In the genomic region with DNA sequence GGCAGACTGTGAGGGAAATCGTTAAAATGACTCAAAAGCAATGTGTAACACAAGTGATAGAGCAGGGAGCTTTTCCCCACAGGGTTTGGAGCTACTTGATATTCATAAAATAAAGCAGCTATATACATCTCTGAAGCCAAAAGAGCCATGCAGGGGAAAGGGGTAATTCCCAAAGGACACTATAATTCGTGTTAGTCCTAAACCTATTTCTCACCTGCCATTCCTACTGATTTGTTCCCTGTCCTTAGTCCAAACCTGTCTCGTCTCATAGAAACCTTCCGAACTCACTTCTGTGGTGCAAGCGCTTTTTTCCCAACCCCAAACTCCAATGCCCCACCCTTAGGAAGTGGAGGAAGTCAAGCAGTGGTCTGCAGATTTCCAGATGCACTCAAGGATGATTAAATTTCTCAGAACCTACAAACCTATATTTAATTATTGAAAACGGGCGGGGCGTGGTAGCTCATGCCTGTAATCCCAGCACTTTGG, we compare ENCODE assay signal across 8 cellular contexts. TPM values are rescaled to one million over a fixed set of nuclear protein-coding genes. Genes with fewer than 3 reads are reported as not detected.
DNase-seq lines count a peak whose midpoint lies in the region; ATAC-seq, FAIRE-seq and TF ChIP-seq lines count a peak whose summit lies in the region.

No MANE protein-coding gene starts in this region.

- FAIRE-seq in RCC 7860 (lab: Jason Lieb, UNC), result no peak
- no peak for FAIRE-seq in endothelial cell of umbilical vein (lab: Jason Lieb, UNC)
- no peak for FAIRE-seq in D721Med (lab: Jason Lieb, UNC)

- H3K79me2 ChIP-seq in endothelial cell of umbilical vein (ENCODE audit: control insufficient read depth, insufficient read depth, low read length), result peaks cover 40% of the 10 kb centered on the region

- CTCF ChIA-PET in endothelial cell of umbilical vein (lab: Charles Lee), result interaction anchor here (1.0 to 1.7 kb wide), 10 partner anchors 13 to 195 kb away, joined by 4 to 33 read pairs (median 6); partner anchors contain the start of genes ASAP3, HTR1D and ZNF436

- dilution Hi-C loops in endothelial cell of umbilical vein (cut with MboI; ENCODE audit: extremely low pct_ligation_motif_present, low sequenced_read_pairs), result no loop called here

- peaks cover 25% of the 10 kb centered on the region for H3K4me1 ChIP-seq in endothelial cell of umbilical vein (ENCODE audit: control insufficient read depth, extremely low read depth, insufficient read depth, low read length)

- peaks cover 35% of the 10 kb centered on the region for H3K4me1 Mint-ChIP-seq in T-helper 1 cell treated with Interleukin-12 subunit alpha and Interleukin-12 subunit beta and Interleukin-4 antibody, amounts not matched to agents 30 μg/mL and 1 μg/mL, for 36 hours (ENCODE audit: low read depth)

- ATAC-seq in omental fat pad (ENCODE audit: low FRiP score) (peak; percentile 5), HG02678 (IDR thresholded peaks at IDR 0.05; ENCODE audit: unreplicated experiment) (no peak)

- H3K36me3 ChIP-seq in endothelial cell of umbilical vein (ENCODE audit: control insufficient read depth in 2 of 2, extremely low read depth in 1 of 2, insufficient read depth in 2 of 2, low read length in 2 of 2), result peaks cover 0 to 2% of the 10 kb centered on the region in 2 experiments

- TF ChIP-seq POLR2A in endothelial cell of umbilical vein (IDR thresholded peaks at IDR 0.05; ENCODE audit: low read depth, low read length), result no peak

- H3K4me3 Mint-ChIP-seq in T-helper 1 cell treated with Interleukin-12 subunit alpha and Interleukin-12 subunit beta and Interleukin-4 antibody, amounts not matched to agents 30 μg/mL and 1 μg/mL, for 36 hours, result peak overlapping the region; percentile 95

- H3K36me3 Mint-ChIP-seq in T-helper 1 cell treated with Interleukin-12 subunit alpha and Interleukin-12 subunit beta and Interleukin-4 antibody, amounts not matched to agents 30 μg/mL and 1 μg/mL, for 36 hours (ENCODE audit: low read depth), result peaks cover 4% of the 10 kb centered on the region

- peak overlapping the region; percentile 1 to 58 (median 57) for H3K4me3 ChIP-seq in endothelial cell of umbilical vein (replicated peaks in 1 of 3; ENCODE audit: insufficient read depth in 1 of 3, low read depth in 1 of 3, low read length in 3 of 3)

- H3K9me3 ChIP-seq in endothelial cell of umbilical vein (replicated peaks; ENCODE audit: control insufficient read depth, insufficient read depth, low read length), result no peaks in the 10 kb centered on the region

- H3K27ac Mint-ChIP-seq in T-helper 1 cell treated with Interleukin-12 subunit alpha and Interleukin-12 subunit beta and Interleukin-4 antibody, amounts not matched to agents 30 μg/mL and 1 μg/mL, for 36 hours, result peak overlapping the region; percentile 96

- DNase-seq in T-helper 1 cell (no peak), RCC 7860 (ENCODE audit: low spot score) (peak; percentile 40), endothelial cell of umbilical vein (ENCODE audit: low read depth, low spot score) (no peak), omental fat pad (ENCODE audit: low spot score) (no peak), foreskin melanocyte (no peak), D721Med (ENCODE audit: insufficient read length, low spot score) (no peak)

- H2AFZ ChIP-seq in endothelial cell of umbilical vein (ENCODE audit: low read depth, low read length), result peak overlapping the region; percentile 81

- no peaks in the 10 kb centered on the region for H3K9me3 Mint-ChIP-seq in T-helper 1 cell treated with Interleukin-12 subunit alpha and Interleukin-12 subunit beta and Interleukin-4 antibody, amounts not matched to agents 30 μg/mL and 1 μg/mL, for 36 hours

- peak overlapping the region; percentile 85 for H3K9ac ChIP-seq in endothelial cell of umbilical vein (replicated peaks; ENCODE audit: extremely low read depth, insufficient read depth, low read length)

- no peaks in the 10 kb centered on the region for H3K9me1 ChIP-seq in endothelial cell of umbilical vein (replicated peaks; ENCODE audit: control insufficient read depth, extremely low read depth, insufficient read depth, low read length)

- H3K27ac ChIP-seq in endothelial cell of umbilical vein (ENCODE audit: insufficient read depth, low read depth, low read length), result peak overlapping the region; percentile 79

- POLR2A ChIA-PET in endothelial cell of umbilical vein (lab: Charles Lee), result interaction anchor here (0.6 to 1.7 kb wide), 8 partner anchors 12 to 214 kb away, joined by 3 to 28 read pairs (median 5); partner anchors contain the start of genes ID3 and ZNF436

- H4K20me1 ChIP-seq in endothelial cell of umbilical vein (replicated peaks; ENCODE audit: control insufficient read depth, extremely low read depth, insufficient read depth, low read length), result peaks cover 12% of the 10 kb centered on the region

- H3K4me2 ChIP-seq in endothelial cell of umbilical vein (ENCODE audit: insufficient read depth, low read length), result peak overlapping the region; percentile 69

- H3K27me3 Mint-ChIP-seq in T-helper 1 cell treated with Interleukin-12 subunit alpha and Interleukin-12 subunit beta and Interleukin-4 antibody, amounts not matched to agents 30 μg/mL and 1 μg/mL, for 36 hours (ENCODE audit: low read depth), result no peaks in the 10 kb centered on the region

- no peak for TF ChIP-seq CTCF in endothelial cell of umbilical vein (IDR thresholded peaks at IDR 0.05; ENCODE audit: extremely low read depth in 1 of 2, insufficient read depth in 1 of 2, low read depth in 1 of 2, low read length in 2 of 2)
- TF ChIP-seq CTCF in omental fat pad (IDR thresholded peaks at IDR 0.05), result no peak
- no peak for TF ChIP-seq CTCF in D721Med (IDR thresholded peaks at IDR 0.05; ENCODE audit: insufficient read depth, missing control alignments)

- no TSS peak for BruUV-seq in endothelial cell of umbilical vein (replicated peaks; lab: Mats Ljungman, UMichigan)

- no peaks in the 10 kb centered on the region for H3K27me3 ChIP-seq in endothelial cell of umbilical vein (ENCODE audit: control insufficient read depth in 2 of 2, insufficient read depth in 2 of 2, low read length in 2 of 2)

- intact Hi-C loops in endothelial cell of umbilical vein (cut with micrococcal nuclease), result loop anchor here (1.0 to 10.0 kb wide), 5 partner anchors 23 to 190 kb away; partner anchors contain the start of genes ASAP3 and E2F2

TF ChIP-seq in endothelial cell of umbilical vein, 7 proteins besides CTCF, POLR2A, EP300 and RAD21:
- TF ChIP-seq JUN (IDR thresholded peaks at IDR 0.05; ENCODE audit: borderline replicate concordance, insufficient read depth, insufficient read length, low read depth) (no peak), GATA2 (IDR thresholded peaks at IDR 0.05; ENCODE audit: insufficient read depth, insufficient read length, low read depth, low read length) (no peak)

RNA-seq across cellular contexts. Expression of gene HNRNPR, which starts 0.9 kb away (rescaled TPM):
- total RNA-seq in endothelial cell of umbilical vein (165 and 171 TPM in 2 replicates), omental fat pad (100 to 1,000 TPM in 1 of 4 donors, 10 to 100 TPM in 3; 70.7 to 101 (median 78.8) TPM)
- polyA plus RNA-seq in endothelial cell of umbilical vein, result 67.6 and 111 TPM in 2 replicates
- 112 and 114 TPM in 2 replicates for polyA plus RNA-seq in endothelial cell of umbilical vein (2011; cell fraction: cytosol; rRNA removed)
- polyA plus RNA-seq in endothelial cell of umbilical vein (2011; cell fraction: nucleus; rRNA removed), result 62.0 and 118 TPM in 2 replicates
- polyA plus RNA-seq in endothelial cell of umbilical vein (2012), result 120 and 179 TPM in 2 replicates
- polyA minus RNA-seq in endothelial cell of umbilical vein, result 137 and 153 TPM in 2 replicates
- polyA minus RNA-seq in endothelial cell of umbilical vein (2011; cell fraction: cytosol; rRNA and poly(A)+ RNA removed), result 92.5 TPM
- 84.0 and 91.4 TPM in 2 replicates for polyA minus RNA-seq in endothelial cell of umbilical vein (2011; cell fraction: nucleus; rRNA and poly(A)+ RNA removed)

RNA-seq across cellular contexts. Expression of gene ZNF436, which starts 24.6 kb away (rescaled TPM):
- total RNA-seq in endothelial cell of umbilical vein, result 12.5 and 14.0 TPM in 2 replicates
- polyA plus RNA-seq in endothelial cell of umbilical vein, result 5.7 and 6.5 TPM in 2 replicates
- 5.6 and 5.7 TPM in 2 replicates for polyA plus RNA-seq in endothelial cell of umbilical vein (2011; cell fraction: cytosol; rRNA removed)
- polyA plus RNA-seq in endothelial cell of umbilical vein (2011; cell fraction: nucleus; rRNA removed), result 14.6 and 20.2 TPM in 2 replicates
- polyA plus RNA-seq in endothelial cell of umbilical vein (2012), result 6.7 and 8.1 TPM in 2 replicates
- 15.5 and 17.6 TPM in 2 replicates for polyA minus RNA-seq in endothelial cell of umbilical vein
- 4.8 TPM for polyA minus RNA-seq in endothelial cell of umbilical vein (2011; cell fraction: cytosol; rRNA and poly(A)+ RNA removed)
- 11.1 and 18.8 TPM in 2 replicates for polyA minus RNA-seq in endothelial cell of umbilical vein (2011; cell fraction: nucleus; rRNA and poly(A)+ RNA removed)
- 10 to 100 TPM; 16.7 to 24.0 (median 18.4) TPM for total RNA-seq in omental fat pad
